8 cellular contexts compared by ENCODE assay signal in the genomic region with DNA sequence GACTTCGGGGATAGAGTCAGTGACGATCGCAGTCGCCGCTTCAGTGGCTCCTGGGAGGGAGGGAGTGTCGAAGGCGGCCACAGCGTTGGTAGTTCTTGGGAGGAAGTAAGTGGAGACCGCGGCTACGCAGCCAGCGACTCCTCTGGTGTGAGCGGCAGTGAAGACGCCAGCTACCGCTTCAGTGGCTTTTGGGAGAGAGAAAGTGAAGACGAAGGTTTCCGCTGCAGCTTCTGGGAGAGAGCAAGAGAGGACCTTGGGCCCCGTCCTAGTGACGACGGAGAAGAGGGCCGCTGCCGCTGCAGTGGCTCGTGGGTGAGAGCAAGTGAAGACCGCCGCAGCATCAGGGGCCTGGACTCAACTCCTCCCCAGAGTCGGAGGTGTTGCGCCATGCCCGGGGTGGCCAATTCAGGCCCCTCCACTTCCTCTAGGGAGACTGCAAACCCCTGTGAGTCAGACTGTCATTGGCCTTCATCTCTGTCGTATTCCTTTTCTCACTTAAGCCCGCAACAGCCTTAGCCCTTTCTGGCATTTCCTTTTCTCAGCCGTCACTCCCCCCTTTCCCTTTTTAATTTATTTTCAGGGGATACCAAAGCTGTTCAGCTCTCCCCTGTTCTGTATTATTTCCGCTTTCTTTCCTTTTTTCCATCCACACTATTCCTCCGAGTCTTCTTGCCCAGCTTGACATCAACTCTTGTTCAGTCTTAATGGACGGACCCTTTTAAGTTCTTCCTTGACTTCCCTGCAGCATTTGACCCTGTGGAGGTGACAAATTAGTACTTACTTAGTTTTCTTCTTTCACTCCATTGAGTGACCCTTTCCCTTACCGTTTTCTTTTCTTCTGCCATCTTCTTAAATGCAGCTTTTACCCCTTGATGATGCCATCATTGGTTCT. TPM values are rescaled to one million over a fixed set of nuclear protein-coding genes. Genes with fewer than 3 reads are reported as not detected.
A peak's percentile ranks its signal among the peaks of the same experiment; 100 is the strongest.
DNase-seq lines count a peak whose midpoint lies in the region; ATAC-seq and TF ChIP-seq lines count a peak whose summit lies in the region.

No MANE protein-coding gene starts in this region.

- CTCF ChIA-PET in activated B cell treated with CpG ODN at 0.5 μM for 24 hours (lab: Charles Lee), result interaction anchor here (0.9 to 1.7 kb wide), 3 partner anchors 197 to 327 kb away, joined by 3 to 5 read pairs (median 3); no protein-coding TSS in a partner anchor

- peak overlapping the region; percentile 100 for H3K4me3 Mint-ChIP-seq in activated B cell treated with CpG ODN at 0.5 μM for 24 hours

- H3K27me3 Mint-ChIP-seq in activated B cell treated with CpG ODN at 0.5 μM for 24 hours, result no peaks in the 10 kb centered on the region

- POLR2A ChIA-PET in activated B cell treated with CpG ODN at 0.5 μM for 24 hours (lab: Charles Lee), result interaction anchor here (1.1 to 2.3 kb wide), 8 partner anchors 13 to 294 kb away, joined by 3 to 22 read pairs (median 5); partner anchors contain the start of genes CCDC90B, DDIAS, PCF11 and PRCP

- H3K27ac Mint-ChIP-seq in activated B cell treated with CpG ODN at 0.5 μM for 24 hours, result peak overlapping the region; percentile 98

- TF ChIP-seq CTCF in activated B cell treated with CpG ODN at 0.5 μM for 24 hours (IDR thresholded peaks at IDR 0.05) (no peak), kidney epithelial cell (IDR thresholded peaks at IDR 0.05; ENCODE audit: insufficient read depth, low read length, poor library complexity, severe bottlenecking) (no peak)

- peaks cover 48% of the 10 kb centered on the region for H3K36me3 Mint-ChIP-seq in activated B cell treated with CpG ODN at 0.5 μM for 24 hours (ENCODE audit: low read depth)

- intact Hi-C loops in activated B cell treated with CpG ODN at 0.5 μM for 24 hours (cut with micrococcal nuclease), result loop anchor here (1.0 to 5.0 kb wide), 6 partner anchors 48 to 327 kb away; partner anchors contain the start of gene RAB30

- peak; percentile 79 for DNase-seq in GF-D8 (lab: John Stamatoyannopoulos, UW)
- peak; percentile 85 for DNase-seq in KBM-7
- DNase-seq in activated B cell treated with CpG ODN at 0.5 μM for 24 hours, result peak; percentile 66
- peak in 40 of 61 donors; percentile 9 to 67 (median 34) for DNase-seq in caudate nucleus (lab: John Stamatoyannopoulos, UW)
- peak; percentile 32 for DNase-seq in kidney epithelial cell (ENCODE audit: low read depth)
- peak; percentile 33 to 35 for DNase-seq in stimulated activated CD4-positive, alpha-beta T cell treated with anti-CD3 and anti-CD28 coated beads, Interleukin-15, amount 100 ng/mL, for 48 hours (ENCODE audit: low read depth in 2 of 2)
- DNase-seq in NCI-H2107 treated with DMSO at 0.1 percent for 48 hours (lab: John Stamatoyannopoulos, UW; ENCODE audit: unreplicated experiment), result no peak

- H3K9me3 Mint-ChIP-seq in activated B cell treated with CpG ODN at 0.5 μM for 24 hours, result no peaks in the 10 kb centered on the region

- ATAC-seq in GM21737 (IDR thresholded peaks at IDR 0.05; ENCODE audit: unreplicated experiment) (peak; percentile 54), activated B cell treated with CpG ODN at 0.5 μM for 24 hours (ENCODE audit: low read depth) (peak; percentile 72)

- H3K4me3 ChIP-seq in kidney epithelial cell (ENCODE audit: low read depth, low read length), result peak overlapping the region; percentile 64

- peaks cover 51% of the 10 kb centered on the region for H3K4me1 Mint-ChIP-seq in activated B cell treated with CpG ODN at 0.5 μM for 24 hours

- in situ Hi-C loops in KBM-7 (cut with MboI; ENCODE audit: low pct_unique_long_range_greater_than_20kb, low sequenced_read_pairs), result no loop called here

- peaks cover under 1% of the 10 kb centered on the region for H3K36me3 ChIP-seq in kidney epithelial cell (ENCODE audit: control insufficient read depth, insufficient read depth, low read length)

- H3K27ac ChIP-seq in caudate nucleus (ENCODE audit: low read depth, low read length), result peak overlapping the region; percentile 72

- H3K27me3 ChIP-seq in kidney epithelial cell (ENCODE audit: control insufficient read depth, insufficient read depth, low read length), result no peaks in the 10 kb centered on the region

RNA-seq across cellular contexts. Expression of gene ANKRD42, which starts 1.0 kb away (rescaled TPM):
- 6.6 and 7.4 TPM in 2 replicates for total RNA-seq in activated B cell treated with CpG ODN at 0.5 μM for 24 hours
- 10.0 and 11.5 TPM in 2 replicates for total RNA-seq in kidney epithelial cell

RNA-seq across cellular contexts. Expression of gene PCF11, which starts 37.6 kb away (rescaled TPM):
- total RNA-seq in activated B cell treated with CpG ODN at 0.5 μM for 24 hours (105 and 123 TPM in 2 replicates), kidney epithelial cell (31.0 and 42.5 TPM in 2 replicates)
